Comparison of ENCODE assay signal across 8 cellular contexts in genomic region chr1:51296379-51297357, GRCh38.
A peak's percentile ranks its signal among the peaks of the same experiment; 100 is the strongest.
DNase-seq lines count a peak whose midpoint lies in the region; ATAC-seq, FAIRE-seq and TF ChIP-seq lines count a peak whose summit lies in the region.

No MANE protein-coding gene starts in this region.

- H3K36me3 ChIP-seq in NT2/D1 (ENCODE audit: insufficient read depth, insufficient read length, low read length) (no peaks in the 10 kb centered on the region), mucosa of stomach (ENCODE audit: control insufficient read depth, insufficient read depth, low read length) (no peaks in the 10 kb centered on the region)

- TF ChIP-seq CTCF in epithelial cell of esophagus (IDR thresholded peaks at IDR 0.05; ENCODE audit: insufficient read depth, low read depth, low read length, missing control alignments): peak; percentile 98

- FAIRE-seq in HTR-8/SVneo (lab: Jason Lieb, UNC): peak; percentile 4

- H3K27me3 ChIP-seq in NT2/D1 (ENCODE audit: insufficient read depth, insufficient read length): no peaks in the 10 kb centered on the region
- H3K27me3 ChIP-seq in mucosa of stomach (ENCODE audit: control insufficient read depth, insufficient read depth, low read length): no peaks in the 10 kb centered on the region

- H3K4me1 ChIP-seq in NT2/D1 (ENCODE audit: insufficient read depth, insufficient read length) (peaks cover 17% of the 10 kb centered on the region), mucosa of stomach (ENCODE audit: control insufficient read depth, insufficient read depth, low read length) (peaks cover 23% of the 10 kb centered on the region)

- H3K4me3 ChIP-seq in NT2/D1 (ENCODE audit: insufficient read length, low read depth): no peak overlapping the region
- peak overlapping the region; percentile 26 for H3K4me3 ChIP-seq in epithelial cell of esophagus (ENCODE audit: low read length)
- no peak overlapping the region for H3K4me3 ChIP-seq in mucosa of stomach (ENCODE audit: low read length)

- H3K9me3 ChIP-seq in NT2/D1 (ENCODE audit: insufficient read depth, low read length): peaks cover 12% of the 10 kb centered on the region; the same call in 1 of the 2 replicates
- H3K9me3 ChIP-seq in mucosa of stomach (ENCODE audit: control insufficient read depth, low read length): no peaks in the 10 kb centered on the region

- peak overlapping the region; percentile 39 for H3K9ac ChIP-seq in NT2/D1 (ENCODE audit: insufficient read length, low read depth)
- peak overlapping the region; percentile 46 for H3K9ac ChIP-seq in mucosa of stomach (ENCODE audit: low read length)

- peak; percentile 69 for ATAC-seq in GM19043 (IDR thresholded peaks at IDR 0.05; ENCODE audit: low read depth, unreplicated experiment)

- DNase-seq in AG20443 (ENCODE audit: low spot score) (peak; percentile 90), HTR-8/SVneo (ENCODE audit: insufficient read length, low spot score) (peak; percentile 73), NT2/D1 (ENCODE audit: low read depth, low spot score) (peak; percentile 92), epithelial cell of esophagus (ENCODE audit: low read depth) (peak; percentile 72)
- DNase-seq in activated CD8-positive, alpha-beta memory T cell treated with anti-CD3 and anti-CD28 coated beads, Interleukin-2, amount 50 U/mL, for 4 hours: peak; percentile 70
- DNase-seq in stimulated activated CD8-positive, alpha-beta memory T cell treated with anti-CD3 and anti-CD28 coated beads, Interleukin-4, amount 100 ng/mL, for 24 hours (ENCODE audit: low read depth): peak; percentile 62
